Comparison of ENCODE assay signal across 25 cellular contexts in the genomic region with DNA sequence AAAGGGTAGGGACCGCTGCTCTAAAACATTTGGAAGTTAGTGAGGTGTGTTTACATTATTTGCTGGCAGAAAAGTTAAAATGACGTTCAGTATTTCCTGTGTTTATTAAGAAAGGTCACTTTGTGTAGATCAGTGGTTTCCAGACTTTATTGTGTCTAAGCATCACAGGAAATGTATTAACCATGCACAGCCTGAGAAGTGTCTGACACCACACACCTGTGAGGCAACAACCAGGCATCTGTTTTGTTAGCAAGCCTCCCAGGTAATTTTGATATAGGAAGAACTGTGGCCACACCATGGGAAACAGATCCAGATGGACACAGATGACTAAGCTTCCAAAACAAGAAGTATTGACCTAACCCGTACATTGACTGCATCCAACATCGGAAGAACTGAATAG. TPM values are rescaled to one million over a fixed set of nuclear protein-coding genes. Genes with fewer than 3 reads are reported as not detected.
DNase-seq lines count a peak whose midpoint lies in the region; ATAC-seq and TF ChIP-seq lines count a peak whose summit lies in the region.
"Had no signal": no experiment of that assay in that cellular context is flagged by ENCODE, and none has a peak within 500 bp of the region (broad histone marks: within the 10 kb centered on the region; RNA-seq: fewer than 3 reads in every experiment).

No MANE protein-coding gene starts in this region.

- no peak overlapping the region for H3K4me3 ChIP-seq in RWPE2 (ENCODE audit: severe bottlenecking)
- H3K4me3 ChIP-seq in epithelial cell of esophagus (ENCODE audit: low read length): no peak overlapping the region
- H3K4me3 ChIP-seq: GM12878, sigmoid colon, tibial artery had no signal

- H3K36me3 Mint-ChIP-seq in progenitor cell of endocrine pancreas (ENCODE audit: insufficient read depth): peaks cover 6% of the 10 kb centered on the region

- no peaks in the 10 kb centered on the region for H3K9me3 Mint-ChIP-seq in progenitor cell of endocrine pancreas (ENCODE audit: low read depth)
- H3K9me3 Mint-ChIP-seq: activated T-cell treated with anti-CD3 and anti-CD28 coated beads, Interleukin-2, amount 50 U/mL, for 72 hours; stimulated activated naive CD8-positive, alpha-beta T cell treated with anti-CD3 and anti-CD28 coated beads, Interleukin-15, amount 100 ng/mL, for 72 hours had no signal

- no peaks in the 10 kb centered on the region for H3K27me3 ChIP-seq in RWPE2 (ENCODE audit: insufficient read depth, poor library complexity, severe bottlenecking)
- H3K27me3 ChIP-seq: sigmoid colon, tibial artery had no signal

- no peaks in the 10 kb centered on the region for H3K27me3 Mint-ChIP-seq in progenitor cell of endocrine pancreas
- H3K27me3 Mint-ChIP-seq: activated CD4-positive, alpha-beta T cell treated with anti-CD3 and anti-CD28 coated beads for 36 hours; stimulated activated naive CD8-positive, alpha-beta T cell treated with anti-CD3 and anti-CD28 coated beads, Interleukin-15, amount 100 ng/mL, for 72 hours had no signal

- no peak for TF ChIP-seq CTCF in RWPE2 (IDR thresholded peaks at IDR 0.05; ENCODE audit: poor library complexity, severe bottlenecking)
- no peak for TF ChIP-seq CTCF in epithelial cell of esophagus (IDR thresholded peaks at IDR 0.05; ENCODE audit: insufficient read depth, low read depth, low read length, missing control alignments)
- TF ChIP-seq CTCF in progenitor cell of endocrine pancreas (IDR thresholded peaks at IDR 0.05; ENCODE audit: unreplicated experiment): no peak
- no peak for TF ChIP-seq CTCF in GM10266 (IDR thresholded peaks at IDR 0.05; ENCODE audit: control insufficient read depth, insufficient read depth, low read depth, missing control alignments)

- no peak overlapping the region for H3K4me3 Mint-ChIP-seq in progenitor cell of endocrine pancreas (ENCODE audit: low read depth)
- H3K4me3 Mint-ChIP-seq: activated CD4-positive, alpha-beta T cell treated with anti-CD3 and anti-CD28 coated beads for 36 hours; activated T-cell treated with anti-CD3 and anti-CD28 coated beads, Interleukin-2, amount 50 U/mL, for 72 hours; stimulated activated naive CD8-positive, alpha-beta T cell treated with anti-CD3 and anti-CD28 coated beads, Interleukin-15, amount 100 ng/mL, for 72 hours had no signal

- H3K9me3 ChIP-seq in RWPE2 (ENCODE audit: severe bottlenecking): no peaks in the 10 kb centered on the region
- H3K9me3 ChIP-seq: sigmoid colon, tibial artery had no signal

- peak; percentile 21; the same call in 1 of the 3 replicates for ATAC-seq in RWPE2 (ENCODE audit: low read depth)
- no peak for ATAC-seq in GM18868 (IDR thresholded peaks at IDR 0.05; ENCODE audit: unreplicated experiment)

- peak overlapping the region; percentile 58 for H3K27ac Mint-ChIP-seq in progenitor cell of endocrine pancreas
- H3K27ac Mint-ChIP-seq: activated CD4-positive, alpha-beta T cell treated with anti-CD3 and anti-CD28 coated beads for 36 hours; stimulated activated naive CD8-positive, alpha-beta T cell treated with anti-CD3 and anti-CD28 coated beads, Interleukin-15, amount 100 ng/mL, for 72 hours had no signal

- peaks cover 8% of the 10 kb centered on the region for H3K4me1 Mint-ChIP-seq in progenitor cell of endocrine pancreas (ENCODE audit: low read depth)

- H3K4me1 ChIP-seq in RWPE2 (ENCODE audit: insufficient read depth, poor library complexity, severe bottlenecking): peaks cover 3% of the 10 kb centered on the region

- no peak overlapping the region for H3K27ac ChIP-seq in RWPE2 (ENCODE audit: poor library complexity, severe bottlenecking)
- H3K27ac ChIP-seq: 22Rv1, HL-60, tibial artery had no signal

- DNase-seq in DMS53 (lab: John Stamatoyannopoulos, UW) (peak; percentile 19), DMS53 treated with DMSO at 0.1 percent for 48 hours (lab: John Stamatoyannopoulos, UW; ENCODE audit: unreplicated experiment) (no peak), RWPE2 (ENCODE audit: low spot score) (no peak), epithelial cell of esophagus (ENCODE audit: low read depth) (peak; percentile 8), progenitor cell of endocrine pancreas (ENCODE audit: low spot score, unreplicated experiment) (no peak), HK-2 (ENCODE audit: unreplicated experiment) (no peak), GM10266 (ENCODE audit: extremely low spot score) (no peak)
- DNase-seq: activated CD4-positive, alpha-beta T cell treated with anti-CD3 and anti-CD28 coated beads for 36 hours; activated naive CD4-positive, alpha-beta T cell treated with anti-CD3 and anti-CD28 coated beads, Interleukin-2, amount 50 U/mL, for 16 hours; activated T-cell treated with anti-CD3 and anti-CD28 coated beads, Interleukin-2, amount 50 U/mL, for 72 hours; central memory CD4-positive, alpha-beta T cell; DND-41; foreskin melanocyte; hippocampal formation; Kasumi-1; left ventricle myocardium superior; NCI-H187 treated with DMSO at 0.1 percent for 48 hours; sigmoid colon; stimulated activated CD4-positive, alpha-beta T cell treated with anti-CD3 and anti-CD28 coated beads, Interleukin-15, amount 100 ng/mL, for 24 hours; stimulated activated naive CD8-positive, alpha-beta T cell treated with anti-CD3 and anti-CD28 coated beads, Interleukin-15, amount 100 ng/mL, for 72 hours; tibial artery had no signal

- H3K36me3 ChIP-seq in RWPE2 (ENCODE audit: low read depth): peaks cover 52% of the 10 kb centered on the region

RNA-seq across cellular contexts. Expression of gene TTC1, which starts 12.0 kb away (rescaled TPM):
- total RNA-seq in progenitor cell of endocrine pancreas: 43.4 and 46.3 TPM in 2 replicates

Comparison
In these comparisons a context has a peak if more than half of its experiments do, and no peak if none do; other contexts are left out.
1. DNase-seq: peak in DMS53 (single experiment) and epithelial cell of esophagus (single experiment); none in DMS53 treated with DMSO at 0.1 percent for 48 hours (single experiment), RWPE2 (single experiment), progenitor cell of endocrine pancreas (single experiment), HK-2 (single experiment) and GM10266 (single experiment).